25 cellular contexts compared by ENCODE assay signal in genomic region chr14:79373451-79373850, GRCh38.
"Had no signal": no experiment of that assay in that cellular context is flagged by ENCODE, and none has a peak within 500 bp of the region (broad histone marks: within the 10 kb centered on the region; RNA-seq: fewer than 3 reads in every experiment).

No MANE protein-coding gene starts in this region.

- DNase-seq: immature natural killer cell; islet precursor cell; left ventricle myocardium inferior; mesendoderm; naive B cell; natural killer cell; nephron progenitor cell; ovary; right lobe of liver; stimulated activated CD4-positive, alpha-beta T cell treated with anti-CD3 and anti-CD28 coated beads, Interleukin-1b, Interleukin-23, amount 100 ng/mL, for 48 hours; stimulated activated CD4-positive, alpha-beta T cell treated with anti-CD3 and anti-CD28 coated beads, Interleukin-2, amount 100 ng/mL, for 48 hours; stimulated activated CD4-positive, alpha-beta T cell treated with anti-CD3 and anti-CD28 coated beads, Interleukin-4, amount 100 ng/mL, for 4 hours; stimulated activated CD8-positive, alpha-beta memory T cell treated with anti-CD3 and anti-CD28 coated beads, Interleukin-4, amount 100 ng/mL, for 48 hours; stimulated activated naive CD4-positive, alpha-beta T cell treated with Interleukin-2 at 50 U/mL for 16 hours; stimulated activated naive CD8-positive, alpha-beta T cell treated with anti-CD3 and anti-CD28 coated beads, Interleukin-15, amount 100 ng/mL, for 72 hours; substantia nigra; uterus had no signal

- H3K4me2 ChIP-seq: smooth muscle cell had no signal

- ATAC-seq: natural killer cell; right lobe of liver; stimulated activated memory B cell treated with anti-CD40 and anti-IgM and Interleukin-4, amounts not matched to agents 10 μg/mL and 1 μg/mL and 100 μg/mL, for 72 hours; stimulated activated naive CD8-positive, alpha-beta T cell treated with anti-CD3 and anti-CD28 coated beads, Interleukin-15, amount 100 ng/mL, for 72 hours had no signal

- H3K27ac Mint-ChIP-seq: immature natural killer cell; mesothelial cell of epicardium; naive B cell; natural killer cell; nephron progenitor cell; progenitor cell of endocrine pancreas; stimulated activated memory B cell treated with anti-CD40 and anti-IgM and Interleukin-4, amounts not matched to agents 10 μg/mL and 1 μg/mL and 100 μg/mL, for 72 hours; stimulated activated naive CD8-positive, alpha-beta T cell treated with anti-CD3 and anti-CD28 coated beads, Interleukin-15, amount 100 ng/mL, for 72 hours; type B pancreatic cell had no signal

- H3K9me3 ChIP-seq: left ventricle myocardium inferior, ovary, right atrium auricular region, right lobe of liver, tibial nerve, uterus had no signal

- H3K4me1 Mint-ChIP-seq: immature natural killer cell; naive B cell; natural killer cell; stimulated activated memory B cell treated with anti-CD40 and anti-IgM and Interleukin-4, amounts not matched to agents 10 μg/mL and 1 μg/mL and 100 μg/mL, for 72 hours; stimulated activated naive CD8-positive, alpha-beta T cell treated with anti-CD3 and anti-CD28 coated beads, Interleukin-15, amount 100 ng/mL, for 72 hours had no signal

- H3K4me3 Mint-ChIP-seq: immature natural killer cell; mesothelial cell of epicardium; naive B cell; natural killer cell; nephron progenitor cell; stimulated activated memory B cell treated with anti-CD40 and anti-IgM and Interleukin-4, amounts not matched to agents 10 μg/mL and 1 μg/mL and 100 μg/mL, for 72 hours; stimulated activated naive CD8-positive, alpha-beta T cell treated with anti-CD3 and anti-CD28 coated beads, Interleukin-15, amount 100 ng/mL, for 72 hours; type B pancreatic cell had no signal

- H3K27ac ChIP-seq: left ventricle myocardium inferior, ovary, right atrium auricular region, right lobe of liver, tibial nerve, uterus had no signal

- H3K36me3 Mint-ChIP-seq: immature natural killer cell; mesothelial cell of epicardium; naive B cell; natural killer cell; stimulated activated memory B cell treated with anti-CD40 and anti-IgM and Interleukin-4, amounts not matched to agents 10 μg/mL and 1 μg/mL and 100 μg/mL, for 72 hours; type B pancreatic cell had no signal

- H3K36me3 ChIP-seq: left ventricle myocardium inferior, ovary, right atrium auricular region, right lobe of liver, tibial nerve, uterus had no signal

- H3K27me3 Mint-ChIP-seq: naive B cell; progenitor cell of endocrine pancreas; stimulated activated memory B cell treated with anti-CD40 and anti-IgM and Interleukin-4, amounts not matched to agents 10 μg/mL and 1 μg/mL and 100 μg/mL, for 72 hours; stimulated activated naive CD8-positive, alpha-beta T cell treated with anti-CD3 and anti-CD28 coated beads, Interleukin-15, amount 100 ng/mL, for 72 hours; type B pancreatic cell had no signal

- H3K27me3 ChIP-seq: ovary, right atrium auricular region, right lobe of liver, tibial nerve, uterus had no signal

- H3K4me3 ChIP-seq: left ventricle myocardium inferior, lung, ovary, right atrium auricular region, right lobe of liver, smooth muscle cell, tibial nerve, uterus had no signal

- H3K9me3 Mint-ChIP-seq: nephron progenitor cell had no signal

- H3K4me1 ChIP-seq: left ventricle myocardium inferior, right atrium auricular region, right lobe of liver, tibial nerve, uterus had no signal
